In the genomic region with DNA sequence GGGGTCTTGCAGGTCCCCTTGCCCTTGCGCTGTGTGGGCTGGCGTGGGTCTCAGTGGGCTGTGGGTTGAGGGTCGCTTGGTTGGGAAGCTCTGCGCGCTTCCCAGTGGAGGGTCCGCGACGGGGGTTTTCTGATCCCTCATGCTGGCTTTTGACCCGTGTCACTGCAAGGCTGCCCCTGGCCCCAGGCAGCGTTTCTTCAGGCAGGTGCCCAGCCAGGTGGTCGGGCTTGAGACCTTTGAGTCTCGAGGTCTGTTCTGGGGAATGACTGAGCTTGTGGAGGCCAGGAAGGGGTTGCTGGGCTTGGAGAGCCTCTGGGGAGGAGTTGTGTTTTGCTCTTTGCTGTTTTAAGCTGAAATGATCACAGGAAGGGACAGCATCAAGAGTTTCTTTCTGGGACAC, we compare ENCODE assay signal across 8 cellular contexts. TPM values are rescaled to one million over a fixed set of nuclear protein-coding genes. Genes with fewer than 3 reads are reported as not detected.
A peak's percentile ranks its signal among the peaks of the same experiment; 100 is the strongest.
DNase-seq lines count a peak whose midpoint lies in the region; ATAC-seq, FAIRE-seq and TF ChIP-seq lines count a peak whose summit lies in the region.

No MANE protein-coding gene starts in this region.

- H3K4me3 Mint-ChIP-seq in IgD-negative memory B cell = peak overlapping the region; percentile 61 to 99 (median 92)
- H3K4me3 Mint-ChIP-seq in stimulated activated effector memory CD8-positive, alpha-beta T cell treated with anti-CD3 and anti-CD28 coated beads, Interleukin-12 subunit alpha, Interleukin-12 subunit beta, amount 100 ng/mL, for 72 hours = peak overlapping the region; percentile 93

- H3K27ac Mint-ChIP-seq in IgD-negative memory B cell = peak overlapping the region; percentile 98 to 99 (median 99)
- H3K27ac Mint-ChIP-seq in stimulated activated effector memory CD8-positive, alpha-beta T cell treated with anti-CD3 and anti-CD28 coated beads, Interleukin-12 subunit alpha, Interleukin-12 subunit beta, amount 100 ng/mL, for 72 hours = no peak overlapping the region

- H3K4me1 Mint-ChIP-seq in IgD-negative memory B cell = peaks cover 40 to 58% (median 51%) of the 10 kb centered on the region in 3 donors
- peaks cover 81% of the 10 kb centered on the region for H3K4me1 Mint-ChIP-seq in stimulated activated effector memory CD8-positive, alpha-beta T cell treated with anti-CD3 and anti-CD28 coated beads, Interleukin-12 subunit alpha, Interleukin-12 subunit beta, amount 100 ng/mL, for 72 hours

- ATAC-seq in stimulated activated effector memory CD8-positive, alpha-beta T cell treated with anti-CD3 and anti-CD28 coated beads, Interleukin-12 subunit alpha, Interleukin-12 subunit beta, amount 100 ng/mL, for 72 hours = no peak
- no peak for ATAC-seq in GM21723 (IDR thresholded peaks at IDR 0.05; ENCODE audit: unreplicated experiment)

- no peak for TF ChIP-seq CTCF in astrocyte of the cerebellum (IDR thresholded peaks at IDR 0.05; ENCODE audit: low read depth, low read length, missing control alignments)

- peak overlapping the region; percentile 88 for H3K4me3 ChIP-seq in astrocyte of the cerebellum (ENCODE audit: low read depth, low read length)

- H3K9me3 Mint-ChIP-seq in IgD-negative memory B cell = no peaks in the 10 kb centered on the region
- no peaks in the 10 kb centered on the region for H3K9me3 Mint-ChIP-seq in stimulated activated effector memory CD8-positive, alpha-beta T cell treated with anti-CD3 and anti-CD28 coated beads, Interleukin-12 subunit alpha, Interleukin-12 subunit beta, amount 100 ng/mL, for 72 hours

- peaks cover 2% of the 10 kb centered on the region for H3K36me3 Mint-ChIP-seq in IgD-negative memory B cell
- H3K36me3 Mint-ChIP-seq in stimulated activated effector memory CD8-positive, alpha-beta T cell treated with anti-CD3 and anti-CD28 coated beads, Interleukin-12 subunit alpha, Interleukin-12 subunit beta, amount 100 ng/mL, for 72 hours = peaks cover 44% of the 10 kb centered on the region

- no peak for DNase-seq in astrocyte of the cerebellum (ENCODE audit: low read depth)
- DNase-seq in iris pigment epithelial cell (ENCODE audit: low read depth) = peak; percentile 24
- no peak for DNase-seq in stimulated activated effector memory CD8-positive, alpha-beta T cell treated with anti-CD3 and anti-CD28 coated beads, Interleukin-12 subunit alpha, Interleukin-12 subunit beta, amount 100 ng/mL, for 72 hours (ENCODE audit: low spot score in 2 of 2)
- no peak for DNase-seq in HTR-8/SVneo (ENCODE audit: insufficient read length, low spot score)
- DNase-seq in islet precursor cell = no peak
- DNase-seq in LoVo (ENCODE audit: low spot score) = no peak

- H3K27me3 Mint-ChIP-seq in IgD-negative memory B cell = peaks cover 3% of the 10 kb centered on the region

- in situ Hi-C loops in astrocyte of the cerebellum (cut with HindIII; ENCODE audit: low sequenced_read_pairs) = no loop called here

- no peak for FAIRE-seq in HTR-8/SVneo (lab: Jason Lieb, UNC)

RNA-seq across cellular contexts. Expression of gene SKI, which starts 5.3 kb away (rescaled TPM):
- polyA plus RNA-seq in IgD-negative memory B cell = 0.78 TPM

RNA-seq across cellular contexts. Expression of gene FAAP20, which starts 38.9 kb away (rescaled TPM):
- polyA plus RNA-seq in IgD-negative memory B cell = 78.2 TPM
